Comparison of ENCODE assay signal across 12 cellular contexts in the genomic region with DNA sequence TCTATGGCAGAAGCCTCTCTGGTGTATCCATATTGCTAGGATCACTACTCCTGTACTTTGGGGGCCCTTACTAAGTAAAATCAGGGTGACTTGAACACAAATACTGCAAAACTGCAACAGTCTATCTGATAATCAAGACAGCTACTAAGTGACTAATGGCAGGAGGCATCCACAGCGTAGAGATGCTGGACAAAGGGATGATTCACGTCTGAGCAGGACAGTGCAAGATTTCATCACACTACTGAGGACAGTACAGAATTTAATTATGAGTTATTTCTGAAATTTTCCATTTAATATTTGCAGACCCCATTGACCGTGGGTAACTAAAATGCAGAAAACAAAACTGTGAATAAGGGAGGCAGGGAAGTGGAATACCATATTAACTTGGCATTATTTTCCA. TPM values are rescaled to one million over a fixed set of nuclear protein-coding genes. Genes with fewer than 3 reads are reported as not detected.
DNase-seq lines count a peak whose midpoint lies in the region; ATAC-seq lines count a peak whose summit lies in the region.
"Had no signal": no experiment of that assay in that cellular context is flagged by ENCODE, and none has a peak within 500 bp of the region (broad histone marks: within the 10 kb centered on the region; RNA-seq: fewer than 3 reads in every experiment).

No MANE protein-coding gene starts in this region.

- no peak overlapping the region for H2AK5ac ChIP-seq in trophoblast cell (ENCODE audit: low read length)

- no peak overlapping the region for H3K27ac ChIP-seq in SJSA1
- no peak overlapping the region for H3K27ac ChIP-seq in trophoblast cell (ENCODE audit: low read depth, low read length)
- H3K27ac ChIP-seq: SK-N-MC had no signal

- peaks cover 23% of the 10 kb centered on the region for H3K36me3 Mint-ChIP-seq in activated CD4-positive, alpha-beta T cell treated with anti-CD3 and anti-CD28 coated beads for 36 hours (ENCODE audit: low read depth)
- peaks cover 33% of the 10 kb centered on the region for H3K36me3 Mint-ChIP-seq in activated T-helper 17 cell treated with anti-CD3 and anti-CD28 coated beads, Interleukin-2, amount 50 U/mL, for 72 hours (ENCODE audit: low read depth)

- H3K27ac Mint-ChIP-seq in activated CD4-positive, alpha-beta T cell treated with anti-CD3 and anti-CD28 coated beads for 36 hours = no peak overlapping the region
- no peak overlapping the region for H3K27ac Mint-ChIP-seq in activated T-helper 17 cell treated with anti-CD3 and anti-CD28 coated beads, Interleukin-2, amount 50 U/mL, for 72 hours
- H3K27ac Mint-ChIP-seq: dendritic cell treated with granulocyte-macrophage colony-stimulating factor and Interleukin-4, amounts not matched to agents 40 ng/mL and 50 ng/mL, for 4 days; nephron; stimulated activated naive B cell treated with anti-CD40 and anti-IgM and Interleukin-4, amounts not matched to agents 10 μg/mL and 1 μg/mL and 100 μg/mL, for 72 hours had no signal

- no peak overlapping the region for H3K4me3 Mint-ChIP-seq in activated CD4-positive, alpha-beta T cell treated with anti-CD3 and anti-CD28 coated beads for 36 hours
- H3K4me3 Mint-ChIP-seq in activated T-helper 17 cell treated with anti-CD3 and anti-CD28 coated beads, Interleukin-2, amount 50 U/mL, for 72 hours = no peak overlapping the region
- H3K4me3 Mint-ChIP-seq: dendritic cell treated with granulocyte-macrophage colony-stimulating factor and Interleukin-4, amounts not matched to agents 40 ng/mL and 50 ng/mL, for 4 days; nephron; stimulated activated naive B cell treated with anti-CD40 and anti-IgM and Interleukin-4, amounts not matched to agents 10 μg/mL and 1 μg/mL and 100 μg/mL, for 72 hours had no signal

- no peak overlapping the region for H4K8ac ChIP-seq in trophoblast cell (ENCODE audit: low read depth, low read length)

- H3K9ac ChIP-seq in trophoblast cell (ENCODE audit: low read length) = no peak overlapping the region

- intact Hi-C loops in activated CD4-positive, alpha-beta T cell treated with anti-CD3 and anti-CD28 coated beads for 36 hours (cut with DNase I, micrococcal nuclease) = no loop called here

- H4K91ac ChIP-seq in trophoblast cell (ENCODE audit: low read depth, low read length) = no peak overlapping the region

- no peak overlapping the region for H2BK120ac ChIP-seq in trophoblast cell (ENCODE audit: insufficient read depth, low read length, poor library complexity)

- no peaks in the 10 kb centered on the region for H3K9me3 ChIP-seq in SJSA1 (replicated peaks)
- H3K9me3 ChIP-seq in trophoblast cell (ENCODE audit: insufficient read depth, low read depth, low read length) = no peaks in the 10 kb centered on the region

- H3K4me3 ChIP-seq in SJSA1 = no peak overlapping the region
- H3K4me3 ChIP-seq in trophoblast cell (ENCODE audit: low read depth, low read length) = no peak overlapping the region
- H3K4me3 ChIP-seq: SK-N-MC had no signal

- H3K4me1 ChIP-seq in SJSA1 (replicated peaks) (peaks cover 7% of the 10 kb centered on the region; the same call in 1 of the 2 replicates), trophoblast cell (ENCODE audit: control insufficient read depth in 1 of 2, insufficient read depth in 2 of 2, low read length in 2 of 2) (peaks cover 0 to 2% of the 10 kb centered on the region in 2 experiments)

- H4K12ac ChIP-seq in trophoblast cell (ENCODE audit: low read depth, low read length) = no peak overlapping the region

- DNase-seq in EH (ENCODE audit: low read depth) (peak; percentile 91), SJSA1 (ENCODE audit: low read depth in 1 of 2, low spot score in 2 of 2) (peak; percentile 10 to 46), fibroblast of peridontal ligament (ENCODE audit: extremely low read depth) (peak; percentile 56), trophoblast cell (peak; percentile 48 to 73)
- no peak for DNase-seq in activated CD4-positive, alpha-beta T cell treated with anti-CD3 and anti-CD28 coated beads for 36 hours
- DNase-seq: stimulated activated naive B cell treated with anti-CD40 and anti-IgM and Interleukin-4, amounts not matched to agents 10 μg/mL and 1 μg/mL and 100 μg/mL, for 72 hours had no signal

- no peak for ATAC-seq in HG03159 (IDR thresholded peaks at IDR 0.05; ENCODE audit: unreplicated experiment)
- ATAC-seq in HG03460 (IDR thresholded peaks at IDR 0.05; ENCODE audit: unreplicated experiment) = no peak
- ATAC-seq in activated CD4-positive, alpha-beta T cell treated with anti-CD3 and anti-CD28 coated beads for 36 hours = no peak
- ATAC-seq in activated T-helper 17 cell treated with anti-CD3 and anti-CD28 coated beads, Interleukin-2, amount 50 U/mL, for 72 hours (replicated peaks) = no peak
- ATAC-seq: stimulated activated naive B cell treated with anti-CD40 and anti-IgM and Interleukin-4, amounts not matched to agents 10 μg/mL and 1 μg/mL and 100 μg/mL, for 72 hours had no signal

- WGBS in trophoblast cell (ENCODE audit: extremely low coverage, insufficient coverage, insufficient read length) = no CpG with 5 or more reads among the region's 3 CpGs

- H3K27me3 Mint-ChIP-seq in activated CD4-positive, alpha-beta T cell treated with anti-CD3 and anti-CD28 coated beads for 36 hours = no peaks in the 10 kb centered on the region
- H3K27me3 Mint-ChIP-seq in activated T-helper 17 cell treated with anti-CD3 and anti-CD28 coated beads, Interleukin-2, amount 50 U/mL, for 72 hours = no peaks in the 10 kb centered on the region
- H3K27me3 Mint-ChIP-seq: dendritic cell treated with granulocyte-macrophage colony-stimulating factor and Interleukin-4, amounts not matched to agents 40 ng/mL and 50 ng/mL, for 4 days; stimulated activated naive B cell treated with anti-CD40 and anti-IgM and Interleukin-4, amounts not matched to agents 10 μg/mL and 1 μg/mL and 100 μg/mL, for 72 hours had no signal

- H3K4me1 Mint-ChIP-seq in activated CD4-positive, alpha-beta T cell treated with anti-CD3 and anti-CD28 coated beads for 36 hours = peaks cover 27% of the 10 kb centered on the region
- peaks cover 20% of the 10 kb centered on the region for H3K4me1 Mint-ChIP-seq in activated T-helper 17 cell treated with anti-CD3 and anti-CD28 coated beads, Interleukin-2, amount 50 U/mL, for 72 hours
- H3K4me1 Mint-ChIP-seq: nephron had no signal

- POLR2A ChIA-PET in activated CD4-positive, alpha-beta T cell treated with anti-CD3 and anti-CD28 coated beads for 36 hours (lab: Charles Lee) = no interaction called here

- H2BK5ac ChIP-seq in trophoblast cell (ENCODE audit: low read depth, low read length, poor library complexity) = no peak overlapping the region

- no peaks in the 10 kb centered on the region for H3K79me2 ChIP-seq in trophoblast cell (ENCODE audit: control insufficient read depth, insufficient read depth, low read length, poor library complexity)

- H3K18ac ChIP-seq in trophoblast cell (ENCODE audit: low read length) = no peak overlapping the region

- no peak overlapping the region for H3K4me2 ChIP-seq in trophoblast cell (ENCODE audit: low read length)

- peaks cover 2% of the 10 kb centered on the region for H3K9me3 Mint-ChIP-seq in activated CD4-positive, alpha-beta T cell treated with anti-CD3 and anti-CD28 coated beads for 36 hours (ENCODE audit: low read depth)
- no peaks in the 10 kb centered on the region for H3K9me3 Mint-ChIP-seq in activated T-helper 17 cell treated with anti-CD3 and anti-CD28 coated beads, Interleukin-2, amount 50 U/mL, for 72 hours

- H3K79me1 ChIP-seq in trophoblast cell (ENCODE audit: low read length) = no peaks in the 10 kb centered on the region

- no peak overlapping the region for H3K4ac ChIP-seq in trophoblast cell (ENCODE audit: low read depth, low read length)

- H2AFZ ChIP-seq in trophoblast cell (ENCODE audit: insufficient read depth, low read length, poor library complexity) = no peak overlapping the region

- no peak overlapping the region for H3K23ac ChIP-seq in trophoblast cell (ENCODE audit: low read length)

- H2BK12ac ChIP-seq in trophoblast cell (ENCODE audit: low read length) = no peak overlapping the region

- H3K36me3 ChIP-seq in SJSA1 (0 out of 2 replicates have a peak, but pooled peaks cover 3% of the 10 kb centered on the region), trophoblast cell (ENCODE audit: control insufficient read depth in 1 of 2, insufficient read depth in 2 of 2, low read length in 2 of 2) (peaks cover 0 to 11% of the 10 kb centered on the region in 2 experiments)

- no peaks in the 10 kb centered on the region for H3K27me3 ChIP-seq in SJSA1 (replicated peaks)
- no peaks in the 10 kb centered on the region for H3K27me3 ChIP-seq in trophoblast cell (ENCODE audit: insufficient read depth, low read length)

- no peak overlapping the region for H3K14ac ChIP-seq in trophoblast cell (ENCODE audit: low read length)

- CTCF ChIA-PET in activated CD4-positive, alpha-beta T cell treated with anti-CD3 and anti-CD28 coated beads for 36 hours (lab: Charles Lee) = interaction anchor here (0.7 kb wide), 2 partner anchors 21 to 140 kb away, joined by 3 to 4 read pairs; no protein-coding TSS in a partner anchor

RNA-seq across cellular contexts. Expression of gene CUL2, which starts 10.4 kb away (rescaled TPM):
- total RNA-seq in SJSA1 (2014; rRNA removed; shearing (Covaris generic)) = 15.0 and 36.5 TPM in 2 replicates
- polyA plus RNA-seq in trophoblast cell (2013) = 46.9 and 48.9 TPM in 2 replicates
- 10 to 100 TPM; 42.7 to 45.3 TPM for total RNA-seq in activated CD4-positive, alpha-beta T cell treated with anti-CD3 and anti-CD28 coated beads for 36 hours
- 10 to 100 TPM; 27.3 to 49.7 TPM for total RNA-seq in activated T-helper 17 cell treated with anti-CD3 and anti-CD28 coated beads, Interleukin-2, amount 50 U/mL, for 72 hours

RNA-seq across cellular contexts. Expression of gene CREM, which starts 46.9 kb away (rescaled TPM):
- total RNA-seq in SJSA1 (2014; rRNA removed; shearing (Covaris generic)) = 18.9 and 38.6 TPM in 2 replicates
- polyA plus RNA-seq in trophoblast cell (2013) = 63.8 and 66.1 TPM in 2 replicates
- total RNA-seq in activated CD4-positive, alpha-beta T cell treated with anti-CD3 and anti-CD28 coated beads for 36 hours = 100 to 1,000 TPM; 106 to 126 TPM
- total RNA-seq in activated T-helper 17 cell treated with anti-CD3 and anti-CD28 coated beads, Interleukin-2, amount 50 U/mL, for 72 hours = 100 to 1,000 TPM; 126 to 150 TPM
